Comparison of ENCODE assay signal across 8 cellular contexts in genomic region chr1:181247-182216, GRCh38.
DNase-seq lines count a peak whose midpoint lies in the region; ATAC-seq, FAIRE-seq and TF ChIP-seq lines count a peak whose summit lies in the region.
"Not testable (repeated sequence)": the region's sequence is repeated elsewhere in the genome, so short reads cannot be mapped to it uniquely, and the experiment has no call there.

No MANE protein-coding gene starts in this region.

- not testable (repeated sequence) for H3K36me3 Mint-ChIP-seq in naive thymus-derived CD4-positive, alpha-beta T cell

- TF ChIP-seq EP300 in A549 (IDR thresholded peaks at IDR 0.05) = not testable (repeated sequence)

- H3K27me3 Mint-ChIP-seq in naive thymus-derived CD4-positive, alpha-beta T cell = not testable (repeated sequence)

- not testable (repeated sequence) for H3K4me2 ChIP-seq in A549

- not testable (repeated sequence) for H3K27ac Mint-ChIP-seq in naive thymus-derived CD4-positive, alpha-beta T cell

- not testable (repeated sequence) for H3K9me3 ChIP-seq in A549; heart left ventricle; naive thymus-derived CD4-positive, alpha-beta T cell (ENCODE audit: control insufficient read depth in 2 of 3, low read length in 3 of 3)

- not testable (repeated sequence) for TF ChIP-seq POLR2A in A549 (IDR thresholded peaks at IDR 0.05; ENCODE audit: low read length); heart left ventricle (IDR thresholded peaks at IDR 0.05)

- ATAC-seq in A549 = peak; percentile 42 to 47; a peak in 3 of 6 replicates
- ATAC-seq in heart left ventricle = peak in 2 of 4 donors; percentile 67 to 87
- not testable (repeated sequence) for ATAC-seq in naive thymus-derived CD4-positive, alpha-beta T cell

- H3K4me1 ChIP-seq in A549; heart left ventricle; naive thymus-derived CD4-positive, alpha-beta T cell (ENCODE audit: control insufficient read depth in 2 of 2, insufficient read depth in 2 of 2, low read length in 2 of 2): not testable (repeated sequence)

- H3K9me3 Mint-ChIP-seq in naive thymus-derived CD4-positive, alpha-beta T cell = not testable (repeated sequence)

- not testable (repeated sequence) for FAIRE-seq in A549 (lab: Jason Lieb, UNC)

- POLR2A ChIA-PET in A549 (lab: Yijun Ruan, JAX); naive thymus-derived CD4-positive, alpha-beta T cell (lab: Charles Lee): not testable (repeated sequence)

- TF ChIP-seq CTCF in A549 (IDR thresholded peaks at IDR 0.05) (0 out of 3 replicates have a peak, but pooled peaks have one; percentile 6), heart left ventricle (IDR thresholded peaks at IDR 0.05) (peak in 7 of 12 donors; percentile 7 to 45 (median 13))

- H3K4me1 Mint-ChIP-seq in naive thymus-derived CD4-positive, alpha-beta T cell = not testable (repeated sequence)

- H3K27ac ChIP-seq in A549; heart left ventricle; naive thymus-derived CD4-positive, alpha-beta T cell (ENCODE audit: low read depth, low read length): not testable (repeated sequence)

- CTCF ChIA-PET in A549 (lab: Yijun Ruan, JAX); naive thymus-derived CD4-positive, alpha-beta T cell (lab: Charles Lee): not testable (repeated sequence)

- H3K27me3 ChIP-seq in heart left ventricle; naive thymus-derived CD4-positive, alpha-beta T cell (ENCODE audit: control insufficient read depth in 2 of 2, insufficient read depth in 2 of 2, low read length in 2 of 2): not testable (repeated sequence)

- H3K4me3 ChIP-seq in A549; heart left ventricle; naive thymus-derived CD4-positive, alpha-beta T cell (ENCODE audit: low read length): not testable (repeated sequence)

- DNase-seq in A549 (ENCODE audit: low read depth in 1 of 2, low spot score in 1 of 2) (peak in 1 of 2 experiments; percentile 82), H4 (ENCODE audit: low spot score) (peak; percentile 58), RPMI8226 (peak; percentile 77), heart left ventricle (peak; percentile 35 to 84 (median 67))
- DNase-seq in activated T-cell treated with anti-CD3 and anti-CD28 coated beads, Interleukin-2, amount 50 U/mL, for 1 hour = peak; percentile 53
- DNase-seq in central memory CD4-positive, alpha-beta T cell = peak; percentile 45
- peak in 8 of 9 donors; percentile 31 to 73 (median 42) for DNase-seq in naive thymus-derived CD4-positive, alpha-beta T cell
- DNase-seq in stimulated activated CD4-positive, alpha-beta T cell treated with anti-CD3 and anti-CD28 coated beads, Interleukin-2, amount 100 ng/mL, for 24 hours = peak; percentile 39 to 46

- TF ChIP-seq RAD21 in A549 (conservative IDR thresholded peaks at IDR 0.05 in 1 of 2, IDR thresholded peaks at IDR 0.05 in 1 of 2) = not testable (repeated sequence)

- H3K4me3 Mint-ChIP-seq in naive thymus-derived CD4-positive, alpha-beta T cell = not testable (repeated sequence)

- 77% methylated on average over 26 of the region's 79 CpGs for WGBS in A549 (ENCODE audit: missing lambda C conversion rate)
- WGBS in heart left ventricle, 4 donors = 73 to 80% (median 76%) methylated on average over 10 to 64 of the region's 79 CpGs

- not testable (repeated sequence) for H3K36me3 ChIP-seq in heart left ventricle; naive thymus-derived CD4-positive, alpha-beta T cell (ENCODE audit: control insufficient read depth in 2 of 3, insufficient read depth in 3 of 3, low read length in 3 of 3)

- intact Hi-C loops in heart left ventricle (cut with DNase I); naive thymus-derived CD4-positive, alpha-beta T cell (cut with micrococcal nuclease): not testable (repeated sequence)
